Comparison of ENCODE assay signal across 8 cellular contexts in the genomic region with DNA sequence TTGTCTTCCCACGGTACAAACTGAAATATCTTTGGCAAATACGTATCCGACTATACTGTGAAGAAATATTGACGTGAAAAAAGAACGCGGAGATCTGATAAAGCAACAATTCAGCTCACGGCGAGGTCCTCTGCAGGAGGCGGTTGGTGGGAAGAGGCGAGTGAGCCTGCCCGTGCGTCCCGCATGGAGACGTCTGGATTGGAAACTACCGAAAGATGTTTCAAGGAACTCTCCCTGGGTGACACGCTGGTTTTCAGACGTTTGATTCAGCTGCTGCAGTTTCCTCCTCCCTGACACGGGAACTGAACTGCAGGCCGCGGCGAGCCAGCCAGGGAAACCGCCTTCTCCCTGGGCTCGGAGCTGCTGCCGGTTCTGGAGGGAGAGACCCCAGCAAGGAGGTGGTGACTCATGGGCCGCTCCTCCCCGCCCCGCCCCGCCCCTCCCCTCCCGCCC. TPM values are rescaled to one million over a fixed set of nuclear protein-coding genes. Genes with fewer than 3 reads are reported as not detected.
DNase-seq lines count a peak whose midpoint lies in the region; ATAC-seq, FAIRE-seq and TF ChIP-seq lines count a peak whose summit lies in the region.

No MANE protein-coding gene starts in this region.

- peaks cover 52% of the 10 kb centered on the region for H3K4me1 ChIP-seq in astrocyte (ENCODE audit: insufficient read depth, low read length)
- H3K4me1 ChIP-seq in right atrium auricular region: peaks cover 0 to 42% of the 10 kb centered on the region in 2 donors
- H3K4me1 ChIP-seq in aorta (ENCODE audit: control insufficient read depth in 1 of 2, insufficient read depth in 2 of 2, low read length in 2 of 2): no peaks in the 10 kb centered on the region

- H3K27ac ChIP-seq in astrocyte (ENCODE audit: low read depth, low read length): peak overlapping the region; percentile 68
- peak overlapping the region; percentile 80 to 90 for H3K27ac ChIP-seq in right atrium auricular region
- peak overlapping the region; percentile 65 to 76 for H3K27ac ChIP-seq in aorta (ENCODE audit: low read depth in 1 of 2, low read length in 2 of 2)

- no peak overlapping the region for H3K4me3 Mint-ChIP-seq in astrocyte (ENCODE audit: unreplicated experiment)

- no peaks in the 10 kb centered on the region for H3K9me3 ChIP-seq in astrocyte (ENCODE audit: insufficient read depth, low read depth, low read length)
- H3K9me3 ChIP-seq in right atrium auricular region: no peaks in the 10 kb centered on the region
- no peaks in the 10 kb centered on the region for H3K9me3 ChIP-seq in aorta (ENCODE audit: control insufficient read depth, low read length)

- no peaks in the 10 kb centered on the region for H3K27me3 ChIP-seq in astrocyte (ENCODE audit: insufficient read depth, low read length)
- H3K27me3 ChIP-seq in right atrium auricular region: no peaks in the 10 kb centered on the region
- no peaks in the 10 kb centered on the region for H3K27me3 ChIP-seq in aorta (ENCODE audit: control insufficient read depth in 1 of 2, insufficient read depth in 2 of 2, low read length in 1 of 2)

- peaks cover 8% of the 10 kb centered on the region for H3K36me3 ChIP-seq in astrocyte (ENCODE audit: insufficient read depth, low read length)
- peaks cover 24% of the 10 kb centered on the region for H3K36me3 ChIP-seq in right atrium auricular region
- H3K36me3 ChIP-seq in aorta (ENCODE audit: control insufficient read depth in 1 of 2, insufficient read depth in 2 of 2, low read length in 1 of 2): peaks cover 0 to 9% of the 10 kb centered on the region in 2 donors

- peaks cover 9% of the 10 kb centered on the region for H3K36me3 Mint-ChIP-seq in astrocyte (ENCODE audit: low read depth, unreplicated experiment)

- DNase-seq in DMS 273 treated with DMSO at 0.1 percent for 48 hours (lab: John Stamatoyannopoulos, UW) (peak; percentile 64), LNCaP clone FGC (ENCODE audit: low read depth) (peak; percentile 39), SW480 (ENCODE audit: low spot score) (peak; percentile 89), astrocyte (ENCODE audit: low read depth) (peak; percentile 81), right atrium auricular region (ENCODE audit: low spot score) (peak; percentile 92), posterior vena cava (ENCODE audit: low spot score) (peak; percentile 96), aorta (peak; percentile 92 to 93)

- H2AFZ ChIP-seq in astrocyte (ENCODE audit: low read depth, low read length): peak overlapping the region; percentile 85

- peak overlapping the region; percentile 88 for H3K4me2 ChIP-seq in astrocyte (ENCODE audit: low read length)

- intact Hi-C loops in posterior vena cava (cut with DNase I) (no loop called here), aorta (cut with DNase I) (loop anchor here in 1 of 2 donors (1.0 to 2.0 kb wide), 2 partner anchors 8 to 76 kb away; no protein-coding TSS in a partner anchor)

- peaks cover 44% of the 10 kb centered on the region for H4K20me1 ChIP-seq in astrocyte (ENCODE audit: insufficient read depth, low read length)

- peaks cover 4% of the 10 kb centered on the region for H3K9me3 Mint-ChIP-seq in astrocyte (ENCODE audit: unreplicated experiment)

- peak; percentile 87 for FAIRE-seq in astrocyte (lab: Jason Lieb, UNC)

- peak overlapping the region; percentile 83 for H3K9ac ChIP-seq in astrocyte (ENCODE audit: low read length)

- no peak overlapping the region for H3K27ac Mint-ChIP-seq in astrocyte (ENCODE audit: unreplicated experiment)

- peaks cover 6% of the 10 kb centered on the region for H3K27me3 Mint-ChIP-seq in astrocyte (ENCODE audit: low read depth, unreplicated experiment)

- peak; percentile 79 for ATAC-seq in aorta (ENCODE audit: low FRiP score)
- ATAC-seq in GM21528 (IDR thresholded peaks at IDR 0.05; ENCODE audit: low FRiP score, unreplicated experiment): no peak

- no peak for TF ChIP-seq CTCF in LNCaP clone FGC (IDR thresholded peaks at IDR 0.05; ENCODE audit: control insufficient read depth, extremely low read depth, insufficient read depth)
- no peak for TF ChIP-seq CTCF in astrocyte (IDR thresholded peaks at IDR 0.05; ENCODE audit: insufficient read depth, low read depth, low read length)
- no peak for TF ChIP-seq CTCF in right atrium auricular region (IDR thresholded peaks at IDR 0.05)

- peak overlapping the region; percentile 41 for H3K4me3 ChIP-seq in LNCaP clone FGC (ENCODE audit: low read depth, low read length)
- H3K4me3 ChIP-seq in astrocyte (ENCODE audit: insufficient read depth, low read depth, low read length): peak overlapping the region; percentile 48
- peak overlapping the region; percentile 42 to 52 for H3K4me3 ChIP-seq in right atrium auricular region
- H3K4me3 ChIP-seq in aorta (ENCODE audit: low read length in 2 of 2): peak overlapping the region in 1 of 2 donors; percentile 43

- peaks cover 1% of the 10 kb centered on the region for H3K4me1 Mint-ChIP-seq in astrocyte (ENCODE audit: low read depth, unreplicated experiment)

- 0% methylated on average over 21 to 27 of the region's 29 CpGs for WGBS in aorta, 2 donors

- H3K79me2 ChIP-seq in astrocyte (ENCODE audit: insufficient read depth, low read length): peaks cover 51% of the 10 kb centered on the region

RNA-seq across cellular contexts. Expression of a gene that starts 0.4 kb away (rescaled TPM):
- total RNA-seq in astrocyte (131 and 173 TPM in 2 replicates), right atrium auricular region (100 to 1,000 TPM; 201 to 278 TPM), posterior vena cava (100 to 1,000 TPM; 606 to 689 TPM), aorta (100 to 1,000 TPM; 458 to 593 TPM)
- 1,000 to 10,000 TPM in 1 of 2 donors, 100 to 1,000 TPM in 1; 156 to 1,773 TPM for polyA plus RNA-seq in aorta

Comparison
In these comparisons a context has a peak if more than half of its experiments do, and no peak if none do; other contexts are left out.
1. DNase-seq: peak in every context shown above with its lines; median percentile 96 in posterior vena cava; 92 in aorta; 92 in right atrium auricular region; 89 in SW480; 81 in astrocyte; 64 in DMS 273 treated with DMSO at 0.1 percent for 48 hours; 39 in LNCaP clone FGC.